Comparison of ENCODE assay signal across 11 cellular contexts in genomic region chr17:77783991-77784820, GRCh38.
DNase-seq lines count a peak whose midpoint lies in the region; ATAC-seq, FAIRE-seq and TF ChIP-seq lines count a peak whose summit lies in the region.
"Had no signal": no experiment of that assay in that cellular context is flagged by ENCODE, and none has a peak within 500 bp of the region (broad histone marks: within the 10 kb centered on the region; RNA-seq: fewer than 3 reads in every experiment).

No MANE protein-coding gene starts in this region.

- H3K4me2 ChIP-seq in PC-3 (ENCODE audit: low read length) = no peak overlapping the region

- BruUV-seq in PC-3 (replicated peaks; lab: Mats Ljungman, UMichigan) = no TSS peak

- peak; percentile 98 for ATAC-seq in T-helper 17 cell
- ATAC-seq in GM19328 (IDR thresholded peaks at IDR 0.05; ENCODE audit: unreplicated experiment) = no peak
- ATAC-seq in PC-3 = no peak

- H3K4me1 ChIP-seq in small intestine (ENCODE audit: control insufficient read depth in 2 of 2, insufficient read depth in 1 of 2, low read depth in 1 of 2, low read length in 1 of 2) = no peaks in the 10 kb centered on the region
- H3K4me1 ChIP-seq in PC-3 (ENCODE audit: insufficient read depth, low read length) = no peaks in the 10 kb centered on the region

- H3K36me3 ChIP-seq in small intestine (ENCODE audit: control insufficient read depth in 2 of 2, insufficient read depth in 2 of 2, low read length in 2 of 2) (no peaks in the 10 kb centered on the region), PC-3 (ENCODE audit: low read depth, low read length) (no peaks in the 10 kb centered on the region)
- H3K36me3 ChIP-seq: thoracic aorta had no signal

- no peak overlapping the region for H2AFZ ChIP-seq in PC-3 (ENCODE audit: low read length)

- peaks cover 12% of the 10 kb centered on the region for H3K4me1 Mint-ChIP-seq in T-helper 17 cell

- DNase-seq in T-helper 17 cell (peak; percentile 29 to 65 (median 45)), small intestine (peak; percentile 18), substantia nigra (lab: John Stamatoyannopoulos, UW) (no peak), SHP77 treated with DMSO at 0.1 percent for 48 hours (lab: John Stamatoyannopoulos, UW) (no peak), PC-3 (no peak)
- peak; percentile 60 to 66 for DNase-seq in activated T-cell treated with anti-CD3 and anti-CD28 coated beads, Interleukin-2, amount 50 U/mL, for 48 hours
- peak; percentile 20 to 61 (median 42) for DNase-seq in stimulated activated naive CD4-positive, alpha-beta T cell (lab: John Stamatoyannopoulos, UW)
- DNase-seq: NCI-H1417 treated with DMSO at 0.1 percent for 48 hours had no signal

- intact Hi-C loops in PC-3 (cut with micrococcal nuclease) = no loop called here

- no peak overlapping the region for H3K9ac ChIP-seq in PC-3 (ENCODE audit: low read length)

- CTCF ChIA-PET in PC-3 (lab: Charles Lee) = no interaction called here

- FAIRE-seq in small intestine (lab: Jason Lieb, UNC) = no peak

- no peaks in the 10 kb centered on the region for H3F3A ChIP-seq in PC-3 (ENCODE audit: low read length, unreplicated experiment)

- peak overlapping the region; percentile 95 for H3K27ac Mint-ChIP-seq in T-helper 17 cell

- peak overlapping the region; percentile 82 for H3K4me3 Mint-ChIP-seq in T-helper 17 cell

- POLR2A ChIA-PET in PC-3 (lab: Charles Lee; ENCODE audit: unreplicated experiment) = no interaction called here

- peaks cover 3% of the 10 kb centered on the region for H3K36me3 Mint-ChIP-seq in T-helper 17 cell (ENCODE audit: low read depth)

- no peak for TF ChIP-seq CTCF in PC-3 (conservative IDR thresholded peaks at IDR 0.05; ENCODE audit: low read depth, low read length)

- WGBS in small intestine, 3 donors = 44 to 69% (median 51%) methylated on average over 19 to 20 of the region's 20 CpGs

- H3K79me2 ChIP-seq in PC-3 (ENCODE audit: low read length) = no peaks in the 10 kb centered on the region

- H3K27me3 ChIP-seq in small intestine (ENCODE audit: control insufficient read depth in 2 of 2, insufficient read depth in 2 of 2, low read length in 2 of 2) (peaks cover 3 to 4% of the 10 kb centered on the region in 2 donors), PC-3 (ENCODE audit: low read length) (peaks cover 75% of the 10 kb centered on the region)

- H3K9me3 ChIP-seq in T-helper 17 cell (ENCODE audit: control insufficient read depth, low read length, poor library complexity, severe bottlenecking) (no peaks in the 10 kb centered on the region), small intestine (ENCODE audit: control insufficient read depth, low read depth) (no peaks in the 10 kb centered on the region), PC-3 (ENCODE audit: low read length) (no peaks in the 10 kb centered on the region)
- H3K9me3 ChIP-seq: thoracic aorta had no signal

- H3K4me3 ChIP-seq in small intestine (ENCODE audit: low read depth in 1 of 2, low read length in 2 of 2) (no peak overlapping the region), PC-3 (ENCODE audit: low read length) (no peak overlapping the region)
- H3K4me3 ChIP-seq: SK-N-MC, thoracic aorta had no signal

- H3K9me2 ChIP-seq in PC-3 (replicated peaks; ENCODE audit: low read length) = no peaks in the 10 kb centered on the region

- H3K27me3 Mint-ChIP-seq in T-helper 17 cell = no peaks in the 10 kb centered on the region

- H4K20me1 ChIP-seq in PC-3 (ENCODE audit: low read length) = no peaks in the 10 kb centered on the region

- H3K27ac ChIP-seq in small intestine (ENCODE audit: low read depth in 1 of 2, low read length in 1 of 2) (peak overlapping the region; percentile 11 to 14), substantia nigra (ENCODE audit: low read depth, low read length, poor library complexity, severe bottlenecking) (no peak overlapping the region), PC-3 (ENCODE audit: low read length) (no peak overlapping the region)
- H3K27ac ChIP-seq: SK-N-MC, thoracic aorta had no signal

Comparison
In these comparisons a context has a peak if more than half of its experiments do, and no peak if none do; other contexts are left out.
1. DNase-seq: peak in T-helper 17 cell (3 of 3), activated T-cell treated with anti-CD3 and anti-CD28 coated beads, Interleukin-2, amount 50 U/mL, for 48 hours (2 of 2), small intestine (single experiment) and stimulated activated naive CD4-positive, alpha-beta T cell (6 of 6); none in substantia nigra (0 of 49), SHP77 treated with DMSO at 0.1 percent for 48 hours (single experiment) and PC-3 (single experiment).
2. H3K27ac ChIP-seq: peak in small intestine (2 of 2); none in substantia nigra (single experiment) and PC-3 (single experiment).